ENCODE assay signal across 8 cellular contexts in genomic region chr16:72094266-72094610, GRCh38. TPM values are rescaled to one million over a fixed set of nuclear protein-coding genes. Genes with fewer than 3 reads are reported as not detected.
DNase-seq lines count a peak whose midpoint lies in the region; ATAC-seq and TF ChIP-seq lines count a peak whose summit lies in the region.

No MANE protein-coding gene starts in this region.

- H3K27ac ChIP-seq in right atrium auricular region (peak overlapping the region; percentile 81 to 86), skin epidermis (peak overlapping the region; percentile 76 to 98 (median 92))

- peak overlapping the region; percentile 98 for H3K27ac Mint-ChIP-seq in activated T-cell treated with anti-CD3 and anti-CD28 coated beads, Interleukin-2, amount 50 U/mL, for 24 hours

- peaks cover 83% of the 10 kb centered on the region for H3K36me3 Mint-ChIP-seq in activated T-cell treated with anti-CD3 and anti-CD28 coated beads, Interleukin-2, amount 50 U/mL, for 24 hours (ENCODE audit: low read depth)

- H3K9me3 ChIP-seq in right atrium auricular region, result no peaks in the 10 kb centered on the region

- peak overlapping the region; percentile 97 for H3K4me3 Mint-ChIP-seq in activated T-cell treated with anti-CD3 and anti-CD28 coated beads, Interleukin-2, amount 50 U/mL, for 24 hours

- peak; percentile 10 to 60 for DNase-seq in activated CD8-positive, alpha-beta memory T cell treated with anti-CD3 and anti-CD28 coated beads for 4 hours (ENCODE audit: low read depth in 2 of 2)
- no peak for DNase-seq in activated CD8-positive, alpha-beta memory T cell treated with anti-CD3 and anti-CD28 coated beads, Interleukin-2, amount 50 U/mL, for 48 hours
- no peak for DNase-seq in activated T-cell treated with anti-CD3 and anti-CD28 coated beads, Interleukin-2, amount 50 U/mL, for 24 hours
- DNase-seq in right atrium auricular region (ENCODE audit: low spot score), result no peak
- DNase-seq in UCSD-AML1 (lab: John Stamatoyannopoulos, UW; ENCODE audit: unreplicated experiment), result no peak
- no peak for DNase-seq in retina

- peaks cover 45% of the 10 kb centered on the region for H3K36me3 ChIP-seq in right atrium auricular region

- H3K4me1 Mint-ChIP-seq in activated T-cell treated with anti-CD3 and anti-CD28 coated beads, Interleukin-2, amount 50 U/mL, for 24 hours (ENCODE audit: low read depth), result peaks cover 46% of the 10 kb centered on the region

- peaks cover 0 to 35% of the 10 kb centered on the region in 2 donors for H3K4me1 ChIP-seq in right atrium auricular region

- no peak for ATAC-seq in GM21390 (IDR thresholded peaks at IDR 0.05; ENCODE audit: unreplicated experiment)

- no peaks in the 10 kb centered on the region for H3K27me3 ChIP-seq in right atrium auricular region

- TF ChIP-seq CTCF in right atrium auricular region (IDR thresholded peaks at IDR 0.05), result no peak

- H3K9me3 Mint-ChIP-seq in activated T-cell treated with anti-CD3 and anti-CD28 coated beads, Interleukin-2, amount 50 U/mL, for 24 hours, result no peaks in the 10 kb centered on the region

- H3K4me3 ChIP-seq in right atrium auricular region (peak overlapping the region; percentile 88 to 91), skin epidermis (peak overlapping the region; percentile 76 to 97 (median 82))

- no peaks in the 10 kb centered on the region for H3K27me3 Mint-ChIP-seq in activated T-cell treated with anti-CD3 and anti-CD28 coated beads, Interleukin-2, amount 50 U/mL, for 24 hours

RNA-seq across cellular contexts. Expression of gene DHX38, which starts 0.6 kb away (rescaled TPM):
- total RNA-seq in right atrium auricular region, result 10 to 100 TPM; 34.4 to 41.6 TPM

RNA-seq across cellular contexts. Expression of gene TXNL4B, which starts 0.8 kb away (rescaled TPM):
- total RNA-seq in right atrium auricular region, result 1 to 10 TPM; 3.9 to 7.0 TPM

RNA-seq across cellular contexts. Expression of gene HPR, which starts 31.2 kb away (rescaled TPM):
- 10 to 100 TPM; 16.1 to 25.4 TPM for total RNA-seq in right atrium auricular region

RNA-seq across cellular contexts. Expression of gene HP, which starts 39.9 kb away (rescaled TPM):
- total RNA-seq in right atrium auricular region, result 1,000 to 10,000 TPM in 1 of 2 donors, 10 to 100 TPM in 1; 52.7 to 1,105 TPM

Comparison
In these comparisons a context has a peak if more than half of its experiments do, and no peak if none do; other contexts are left out.
1. DNase-seq: peak in activated CD8-positive, alpha-beta memory T cell treated with anti-CD3 and anti-CD28 coated beads for 4 hours (2 of 2); none in activated CD8-positive, alpha-beta memory T cell treated with anti-CD3 and anti-CD28 coated beads, Interleukin-2, amount 50 U/mL, for 48 hours (single experiment), activated T-cell treated with anti-CD3 and anti-CD28 coated beads, Interleukin-2, amount 50 U/mL, for 24 hours (single experiment), right atrium auricular region (single experiment), UCSD-AML1 (single experiment) and retina (single experiment).